In genomic region chr7:20197125-20197524, GRCh38 we compare ENCODE assay signal across 27 cellular contexts. TPM values are rescaled to one million over a fixed set of nuclear protein-coding genes. Genes with fewer than 3 reads are reported as not detected.
"Had no signal": no experiment of that assay in that cellular context is flagged by ENCODE, and none has a peak within 500 bp of the region (broad histone marks: within the 10 kb centered on the region; RNA-seq: fewer than 3 reads in every experiment).

No MANE protein-coding gene starts in this region.

- DNase-seq: activated CD4-positive, alpha-beta T cell treated with anti-CD3 and anti-CD28 coated beads, Interleukin-2, amount 50 U/mL, for 1 hour; activated CD4-positive, CD25-positive, alpha-beta regulatory T cell treated with anti-CD3 and anti-CD28 coated beads, Interleukin-2, amount 50 U/mL, for 72 hours; activated CD8-positive, alpha-beta memory T cell treated with anti-CD3 and anti-CD28 coated beads for 24 hours; activated CD8-positive, alpha-beta memory T cell treated with anti-CD3 and anti-CD28 coated beads, Interleukin-2, amount 50 U/mL, for 48 hours; activated effector memory CD4-positive, alpha-beta T cell treated with Interleukin-2 at 50 U/mL for 16 hours; activated naive CD4-positive, alpha-beta T cell treated with anti-CD3 and anti-CD28 coated beads, Interleukin-2, amount 10 ng/mL, durations not matched to agents 7 days and 5 days; activated naive CD8-positive, alpha-beta T cell treated with anti-CD3 and anti-CD28 coated beads, Interleukin-2, amount 50 U/mL, for 24 hours; activated T-cell treated with anti-CD3 and anti-CD28 coated beads, Interleukin-2, amount 50 U/mL, for 48 hours; anterior cingulate cortex; cerebellar nuclear complex; effector memory CD8-positive, alpha-beta T cell; esophagus squamous epithelium; islet precursor cell; nephron progenitor cell; psoas muscle; right cardiac atrium; stimulated activated CD4-positive, alpha-beta T cell treated with anti-CD3 and anti-CD28 coated beads, Interleukin-15, amount 100 ng/mL, for 24 hours; stimulated activated CD4-positive, alpha-beta T cell treated with anti-CD3 and anti-CD28 coated beads, Interleukin-2, amount 100 ng/mL, for 48 hours; stomach; testis had no signal

- H3K9me3 Mint-ChIP-seq: activated naive CD4-positive, alpha-beta T cell treated with anti-CD3 and anti-CD28 coated beads, Interleukin-2, amount 10 ng/mL, durations not matched to agents 7 days and 5 days; activated naive CD8-positive, alpha-beta T cell treated with anti-CD3 and anti-CD28 coated beads, Interleukin-2, amount 50 U/mL, for 24 hours; nephron progenitor cell; T-helper 1 cell treated with Interleukin-12 subunit alpha and Interleukin-12 subunit beta and Interleukin-4 antibody, amounts not matched to agents 30 μg/mL and 1 μg/mL, for 36 hours; type B pancreatic cell had no signal

- H3K36me3 ChIP-seq: breast epithelium, esophagus squamous epithelium, stomach had no signal

- H3K27me3 Mint-ChIP-seq: activated naive CD4-positive, alpha-beta T cell treated with anti-CD3 and anti-CD28 coated beads, Interleukin-2, amount 10 ng/mL, durations not matched to agents 7 days and 5 days; activated naive CD8-positive, alpha-beta T cell treated with anti-CD3 and anti-CD28 coated beads, Interleukin-2, amount 50 U/mL, for 24 hours; effector memory CD8-positive, alpha-beta T cell; type B pancreatic cell had no signal

- H3K36me3 Mint-ChIP-seq: activated naive CD4-positive, alpha-beta T cell treated with anti-CD3 and anti-CD28 coated beads, Interleukin-2, amount 10 ng/mL, durations not matched to agents 7 days and 5 days had no signal

- H3K4me3 ChIP-seq: breast epithelium, esophagus squamous epithelium, lung, psoas muscle, skin epidermis, stomach, testis had no signal

- H3K4me1 Mint-ChIP-seq: activated naive CD4-positive, alpha-beta T cell treated with anti-CD3 and anti-CD28 coated beads, Interleukin-2, amount 10 ng/mL, durations not matched to agents 7 days and 5 days had no signal

- H3K27me3 ChIP-seq: breast epithelium, esophagus squamous epithelium, stomach, testis had no signal

- H3K4me1 ChIP-seq: breast epithelium, psoas muscle had no signal

- H3K27ac Mint-ChIP-seq: activated naive CD4-positive, alpha-beta T cell treated with anti-CD3 and anti-CD28 coated beads, Interleukin-2, amount 10 ng/mL, durations not matched to agents 7 days and 5 days; activated naive CD8-positive, alpha-beta T cell treated with anti-CD3 and anti-CD28 coated beads, Interleukin-2, amount 50 U/mL, for 24 hours; effector memory CD8-positive, alpha-beta T cell; nephron progenitor cell; T-helper 1 cell treated with Interleukin-12 subunit alpha and Interleukin-12 subunit beta and Interleukin-4 antibody, amounts not matched to agents 30 μg/mL and 1 μg/mL, for 36 hours; type B pancreatic cell had no signal

- ATAC-seq: activated naive CD8-positive, alpha-beta T cell treated with anti-CD3 and anti-CD28 coated beads, Interleukin-2, amount 50 U/mL, for 24 hours; effector memory CD8-positive, alpha-beta T cell; psoas muscle; right cardiac atrium had no signal

- H3K27ac ChIP-seq: breast epithelium, esophagus squamous epithelium, psoas muscle, skin epidermis, stomach had no signal

- H3K4me3 Mint-ChIP-seq: activated naive CD4-positive, alpha-beta T cell treated with anti-CD3 and anti-CD28 coated beads, Interleukin-2, amount 10 ng/mL, durations not matched to agents 7 days and 5 days; activated naive CD8-positive, alpha-beta T cell treated with anti-CD3 and anti-CD28 coated beads, Interleukin-2, amount 50 U/mL, for 24 hours; effector memory CD8-positive, alpha-beta T cell; nephron progenitor cell; T-helper 1 cell treated with Interleukin-12 subunit alpha and Interleukin-12 subunit beta and Interleukin-4 antibody, amounts not matched to agents 30 μg/mL and 1 μg/mL, for 36 hours; type B pancreatic cell had no signal

RNA-seq across cellular contexts. Expression of gene MACC1, which starts 20.1 kb away (rescaled TPM):
- total RNA-seq: dermis microvascular lymphatic vessel endothelial cell, glomerular endothelial cell had no signal
